In the genomic region with DNA sequence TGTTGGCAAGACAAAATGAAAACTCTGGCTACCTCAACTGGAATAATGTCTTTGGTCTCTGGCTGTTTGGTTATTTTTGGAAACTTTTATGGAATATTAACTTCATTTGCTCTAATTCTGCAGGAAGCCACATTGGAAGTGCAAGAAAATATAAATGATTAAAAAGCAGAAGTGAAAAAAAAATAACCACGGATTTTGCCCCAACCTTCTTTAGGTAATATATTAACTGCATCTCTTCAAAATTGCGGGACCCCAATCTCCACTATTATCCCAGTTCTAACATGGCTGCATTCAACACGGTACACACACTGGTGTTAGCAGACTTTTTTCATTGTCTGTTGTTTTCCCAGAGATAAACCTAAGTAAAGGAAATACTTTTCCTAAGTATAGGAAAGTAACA, we compare ENCODE assay signal across 13 cellular contexts.
"Had no signal": no experiment of that assay in that cellular context is flagged by ENCODE, and none has a peak within 500 bp of the region (broad histone marks: within the 10 kb centered on the region; RNA-seq: fewer than 3 reads in every experiment).

No MANE protein-coding gene starts in this region.

- H3K27me3 ChIP-seq: left lung, tibial artery, vagina had no signal

- H3K9me3 Mint-ChIP-seq: activated naive CD8-positive, alpha-beta T cell treated with anti-CD3 and anti-CD28 coated beads for 36 hours; natural killer cell treated with Interleukin-12 subunit alpha and Interleukin-12 subunit beta and Interleukin-15 and Interleukin-18, amount 100 ng/mL, for 72 hours; stimulated activated memory B cell treated with anti-CD40 and anti-IgM and Interleukin-4, amounts not matched to agents 10 μg/mL and 1 μg/mL and 100 μg/mL, for 72 hours had no signal

- H3K4me1 Mint-ChIP-seq: activated naive CD8-positive, alpha-beta T cell treated with anti-CD3 and anti-CD28 coated beads for 36 hours; stimulated activated memory B cell treated with anti-CD40 and anti-IgM and Interleukin-4, amounts not matched to agents 10 μg/mL and 1 μg/mL and 100 μg/mL, for 72 hours had no signal

- H3K36me3 Mint-ChIP-seq: activated naive CD8-positive, alpha-beta T cell treated with anti-CD3 and anti-CD28 coated beads for 36 hours; natural killer cell treated with Interleukin-12 subunit alpha and Interleukin-12 subunit beta and Interleukin-15 and Interleukin-18, amount 100 ng/mL, for 72 hours; stimulated activated memory B cell treated with anti-CD40 and anti-IgM and Interleukin-4, amounts not matched to agents 10 μg/mL and 1 μg/mL and 100 μg/mL, for 72 hours had no signal

- H3K4me3 Mint-ChIP-seq: activated naive CD8-positive, alpha-beta T cell treated with anti-CD3 and anti-CD28 coated beads for 36 hours; natural killer cell treated with Interleukin-12 subunit alpha and Interleukin-12 subunit beta and Interleukin-15 and Interleukin-18, amount 100 ng/mL, for 72 hours; stimulated activated memory B cell treated with anti-CD40 and anti-IgM and Interleukin-4, amounts not matched to agents 10 μg/mL and 1 μg/mL and 100 μg/mL, for 72 hours had no signal

- H3K79me2 ChIP-seq: parathyroid adenoma had no signal

- ATAC-seq: left lung; natural killer cell treated with Interleukin-12 subunit alpha and Interleukin-12 subunit beta and Interleukin-15 and Interleukin-18, amount 100 ng/mL, for 72 hours; stimulated activated memory B cell treated with anti-CD40 and anti-IgM and Interleukin-4, amounts not matched to agents 10 μg/mL and 1 μg/mL and 100 μg/mL, for 72 hours had no signal

- H3K27ac ChIP-seq: left lung, parathyroid adenoma, tibial artery, vagina had no signal

- H3K9ac ChIP-seq: parathyroid adenoma had no signal

- H3K27ac Mint-ChIP-seq: activated naive CD8-positive, alpha-beta T cell treated with anti-CD3 and anti-CD28 coated beads for 36 hours; natural killer cell treated with Interleukin-12 subunit alpha and Interleukin-12 subunit beta and Interleukin-15 and Interleukin-18, amount 100 ng/mL, for 72 hours; stimulated activated memory B cell treated with anti-CD40 and anti-IgM and Interleukin-4, amounts not matched to agents 10 μg/mL and 1 μg/mL and 100 μg/mL, for 72 hours had no signal

- H3K9me3 ChIP-seq: left lung, tibial artery, vagina had no signal

- H3K4me3 ChIP-seq: left lung, tibial artery, vagina had no signal

- H3K27me3 Mint-ChIP-seq: activated naive CD8-positive, alpha-beta T cell treated with anti-CD3 and anti-CD28 coated beads for 36 hours had no signal

- H3K4me1 ChIP-seq: left lung, parathyroid adenoma, vagina had no signal

- DNase-seq: activated CD4-positive, alpha-beta T cell treated with anti-CD3 and anti-CD28 coated beads for 1 hour; activated CD4-positive, alpha-beta T cell treated with anti-CD3 and anti-CD28 coated beads, Interleukin-2, amount 50 U/mL, for 48 hours; activated gamma-delta T cell treated with Interleukin-2 at 50 U/mL for 16 hours; activated naive CD8-positive, alpha-beta T cell treated with anti-CD3 and anti-CD28 coated beads for 36 hours; activated T-cell treated with anti-CD3 and anti-CD28 coated beads, Interleukin-2, amount 50 U/mL, for 48 hours; head of caudate nucleus; islet precursor cell; left lung; tibial artery had no signal

- H3K36me3 ChIP-seq: left lung, tibial artery, vagina had no signal

- H2AFZ ChIP-seq: parathyroid adenoma had no signal
